In the genomic region with DNA sequence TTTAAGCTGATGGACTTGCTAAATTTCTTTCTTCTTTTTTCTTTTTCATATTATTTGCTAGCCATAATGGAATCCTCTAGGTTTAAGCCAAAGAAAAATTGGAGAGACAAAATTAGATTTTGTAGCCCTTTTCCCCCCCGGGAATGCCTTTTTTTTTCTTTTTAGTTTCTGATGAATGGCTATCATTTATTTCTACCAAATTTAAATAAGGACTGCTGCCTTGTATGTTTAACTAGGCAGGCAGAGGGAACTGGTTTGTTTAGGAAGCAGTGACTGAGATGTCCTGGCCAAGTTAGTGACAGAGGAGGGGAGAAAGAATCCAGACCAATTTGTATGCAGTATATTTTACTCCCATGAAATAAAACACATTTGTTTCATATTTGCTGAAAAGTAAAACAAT, we compare ENCODE assay signal across 25 cellular contexts. TPM values are rescaled to one million over a fixed set of nuclear protein-coding genes. Genes with fewer than 3 reads are reported as not detected.
"Had no signal": no experiment of that assay in that cellular context is flagged by ENCODE, and none has a peak within 500 bp of the region (broad histone marks: within the 10 kb centered on the region; RNA-seq: fewer than 3 reads in every experiment).

No MANE protein-coding gene starts in this region.

- DNase-seq: activated CD4-positive, alpha-beta memory T cell treated with anti-CD3 and anti-CD28 coated beads for 36 hours; activated CD4-positive, alpha-beta T cell treated with anti-CD3 and anti-CD28 coated beads for 36 hours; activated naive CD4-positive, alpha-beta T cell treated with Interleukin-2 at 50 U/mL for 16 hours; activated naive CD8-positive, alpha-beta T cell treated with anti-CD3 and anti-CD28 coated beads, Interleukin-2, amount 10 ng/mL, durations not matched to agents 7 days and 5 days; activated T-cell treated with anti-CD3 and anti-CD28 coated beads for 4 hours; anterior cingulate cortex; brain microvascular endothelial cell; central memory CD4-positive, alpha-beta T cell; dorsolateral prefrontal cortex; immature natural killer cell; lower lobe of right lung; sigmoid colon; spleen; stimulated activated CD4-positive, alpha-beta T cell treated with anti-CD3 and anti-CD28 coated beads, Interleukin-4, amount 100 ng/mL, for 4 hours; testis had no signal

- H3K9me3 Mint-ChIP-seq: activated CD4-positive, alpha-beta memory T cell treated with anti-CD3 and anti-CD28 coated beads for 36 hours; activated T-helper 2 cell treated with anti-CD3 and anti-CD28 coated beads, Interferon-gamma antibody, Interleukin-2, Interleukin-4, amounts not matched to agents 10 μg/mL and 5 μg/mL and 100 μg/mL, durations not matched to agents 14 hours and 24 hours and 36 hours; neural progenitor cell; stimulated activated memory B cell treated with anti-CD40 and anti-IgM and Interleukin-4, amounts not matched to agents 10 μg/mL and 1 μg/mL and 100 μg/mL, for 72 hours had no signal

- H3K9me3 ChIP-seq: lower lobe of right lung, prostate gland, sigmoid colon, SJSA1, testis had no signal

- H3K27ac ChIP-seq: brain microvascular endothelial cell, dorsolateral prefrontal cortex, epithelial cell of prostate, lower lobe of right lung, neural progenitor cell, prostate gland, SJSA1, spleen, testis had no signal

- H3K4me3 Mint-ChIP-seq: activated CD4-positive, alpha-beta memory T cell treated with anti-CD3 and anti-CD28 coated beads for 36 hours; activated CD4-positive, alpha-beta T cell treated with anti-CD3 and anti-CD28 coated beads for 36 hours; activated naive CD8-positive, alpha-beta T cell treated with anti-CD3 and anti-CD28 coated beads, Interleukin-2, amount 10 ng/mL, durations not matched to agents 7 days and 5 days; stimulated activated memory B cell treated with anti-CD40 and anti-IgM and Interleukin-4, amounts not matched to agents 10 μg/mL and 1 μg/mL and 100 μg/mL, for 72 hours had no signal

- H3K27me3 ChIP-seq: SJSA1, testis had no signal

- H3K27ac Mint-ChIP-seq: activated CD4-positive, alpha-beta memory T cell treated with anti-CD3 and anti-CD28 coated beads for 36 hours; activated CD4-positive, alpha-beta T cell treated with anti-CD3 and anti-CD28 coated beads for 36 hours; activated naive CD8-positive, alpha-beta T cell treated with anti-CD3 and anti-CD28 coated beads, Interleukin-2, amount 10 ng/mL, durations not matched to agents 7 days and 5 days; activated T-helper 2 cell treated with anti-CD3 and anti-CD28 coated beads, Interferon-gamma antibody, Interleukin-2, Interleukin-4, amounts not matched to agents 10 μg/mL and 5 μg/mL and 100 μg/mL, durations not matched to agents 14 hours and 24 hours and 36 hours; immature natural killer cell; neural progenitor cell; stimulated activated memory B cell treated with anti-CD40 and anti-IgM and Interleukin-4, amounts not matched to agents 10 μg/mL and 1 μg/mL and 100 μg/mL, for 72 hours had no signal

- H3K9ac ChIP-seq: neural progenitor cell had no signal

- H3K4me1 ChIP-seq: prostate gland had no signal

- H3K36me3 ChIP-seq: brain microvascular endothelial cell, lower lobe of right lung, neural progenitor cell, prostate gland, sigmoid colon, spleen had no signal

- H3K36me3 Mint-ChIP-seq: neural progenitor cell; stimulated activated memory B cell treated with anti-CD40 and anti-IgM and Interleukin-4, amounts not matched to agents 10 μg/mL and 1 μg/mL and 100 μg/mL, for 72 hours had no signal

- H3K4me3 ChIP-seq: dorsolateral prefrontal cortex, lower lobe of right lung, prostate gland, sigmoid colon, SJSA1, spleen, testis had no signal

RNA-seq across cellular contexts. Expression of a gene that starts 5.8 kb away (rescaled TPM):
- total RNA-seq: activated CD4-positive, alpha-beta memory T cell treated with anti-CD3 and anti-CD28 coated beads for 36 hours; activated naive CD8-positive, alpha-beta T cell treated with anti-CD3 and anti-CD28 coated beads, Interleukin-2, amount 10 ng/mL, durations not matched to agents 7 days and 5 days; activated T-helper 2 cell treated with anti-CD3 and anti-CD28 coated beads, Interferon-gamma antibody, Interleukin-2, Interleukin-4, amounts not matched to agents 10 μg/mL and 5 μg/mL and 100 μg/mL, durations not matched to agents 14 hours and 24 hours and 36 hours; dorsolateral prefrontal cortex; frontal cortex; lower lobe of right lung; mononuclear cell; osteocyte; spleen; ureter had no signal
- polyA plus RNA-seq: immature natural killer cell had no signal
